ENCODE assay signal across 9 cellular contexts in the genomic region with DNA sequence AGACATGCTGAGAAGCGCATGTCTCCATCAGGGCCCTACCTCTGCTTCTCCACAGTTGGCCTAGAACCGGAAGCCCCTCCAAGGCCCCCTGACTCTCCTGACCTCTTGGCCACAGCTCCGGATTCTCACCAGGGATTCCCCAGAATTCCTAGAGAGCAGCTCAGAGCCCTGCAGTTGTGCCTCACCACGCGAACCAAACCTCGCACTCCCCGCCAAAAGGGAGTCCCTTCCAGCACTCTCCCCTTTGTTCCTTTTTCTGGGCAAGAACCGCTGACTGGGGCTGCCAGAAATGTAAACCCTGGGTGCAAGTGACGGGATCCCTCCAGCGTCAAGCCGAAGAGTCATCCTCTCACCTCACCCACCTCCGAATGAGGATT. TPM values are rescaled to one million over a fixed set of nuclear protein-coding genes. Genes with fewer than 3 reads are reported as not detected.
A peak's percentile ranks its signal among the peaks of the same experiment; 100 is the strongest.
DNase-seq lines count a peak whose midpoint lies in the region; ATAC-seq lines count a peak whose summit lies in the region.
"Had no signal": no experiment of that assay in that cellular context is flagged by ENCODE, and none has a peak within 500 bp of the region (broad histone marks: within the 10 kb centered on the region; RNA-seq: fewer than 3 reads in every experiment).

No MANE protein-coding gene starts in this region.

- peaks cover 27% of the 10 kb centered on the region for H3K27me3 Mint-ChIP-seq in activated T-helper 17 cell treated with anti-CD3 and anti-CD28 coated beads, Interleukin-2, amount 50 U/mL, for 72 hours
- no peaks in the 10 kb centered on the region for H3K27me3 Mint-ChIP-seq in stimulated activated naive B cell treated with anti-CD40 and anti-IgM and Interleukin-4, amounts not matched to agents 10 μg/mL and 1 μg/mL and 100 μg/mL, for 72 hours
- H3K27me3 Mint-ChIP-seq in activated CD8-positive, alpha-beta memory T cell treated with anti-CD3 and anti-CD28 coated beads, Interleukin-2, amount 10 ng/mL, durations not matched to agents 7 days and 5 days, result peaks cover 40% of the 10 kb centered on the region

- no peak overlapping the region for H3K27ac Mint-ChIP-seq in activated T-helper 17 cell treated with anti-CD3 and anti-CD28 coated beads, Interleukin-2, amount 50 U/mL, for 72 hours
- peak overlapping the region; percentile 95 for H3K27ac Mint-ChIP-seq in stimulated activated naive B cell treated with anti-CD40 and anti-IgM and Interleukin-4, amounts not matched to agents 10 μg/mL and 1 μg/mL and 100 μg/mL, for 72 hours
- H3K27ac Mint-ChIP-seq in activated CD8-positive, alpha-beta memory T cell treated with anti-CD3 and anti-CD28 coated beads, Interleukin-2, amount 10 ng/mL, durations not matched to agents 7 days and 5 days, result no peak overlapping the region

- H3K27me3 ChIP-seq in H7 (ENCODE audit: control insufficient read depth, insufficient read depth, low read length) (peaks cover 58% of the 10 kb centered on the region), SJCRH30 (peaks cover 2% of the 10 kb centered on the region)

- no peaks in the 10 kb centered on the region for H3K36me3 ChIP-seq in H7 (replicated peaks; ENCODE audit: control insufficient read depth, insufficient read depth, low read length)
- H3K36me3 ChIP-seq in SJCRH30, result no peaks in the 10 kb centered on the region

- ATAC-seq in activated T-helper 17 cell treated with anti-CD3 and anti-CD28 coated beads, Interleukin-2, amount 50 U/mL, for 72 hours (replicated peaks), result no peak
- ATAC-seq in stimulated activated naive B cell treated with anti-CD40 and anti-IgM and Interleukin-4, amounts not matched to agents 10 μg/mL and 1 μg/mL and 100 μg/mL, for 72 hours (replicated peaks), result no peak
- no peak for ATAC-seq in activated CD8-positive, alpha-beta memory T cell treated with anti-CD3 and anti-CD28 coated beads, Interleukin-2, amount 10 ng/mL, durations not matched to agents 7 days and 5 days

- no peaks in the 10 kb centered on the region for H3K9me3 Mint-ChIP-seq in activated T-helper 17 cell treated with anti-CD3 and anti-CD28 coated beads, Interleukin-2, amount 50 U/mL, for 72 hours
- H3K9me3 Mint-ChIP-seq in stimulated activated naive B cell treated with anti-CD40 and anti-IgM and Interleukin-4, amounts not matched to agents 10 μg/mL and 1 μg/mL and 100 μg/mL, for 72 hours, result no peaks in the 10 kb centered on the region
- no peaks in the 10 kb centered on the region for H3K9me3 Mint-ChIP-seq in activated CD8-positive, alpha-beta memory T cell treated with anti-CD3 and anti-CD28 coated beads, Interleukin-2, amount 10 ng/mL, durations not matched to agents 7 days and 5 days (ENCODE audit: low read depth)

- CTCF ChIA-PET in activated CD8-positive, alpha-beta memory T cell treated with anti-CD3 and anti-CD28 coated beads, Interleukin-2, amount 10 ng/mL, durations not matched to agents 7 days and 5 days (lab: Charles Lee), result no interaction called here

- peak; percentile 47 for DNase-seq in H7
- peak; percentile 31 for DNase-seq in iPS-NIHi11 (ENCODE audit: low spot score)
- no peak for DNase-seq in stimulated activated naive B cell treated with anti-CD40 and anti-IgM and Interleukin-4, amounts not matched to agents 10 μg/mL and 1 μg/mL and 100 μg/mL, for 72 hours
- DNase-seq in activated CD8-positive, alpha-beta memory T cell treated with anti-CD3 and anti-CD28 coated beads, Interleukin-2, amount 10 ng/mL, durations not matched to agents 7 days and 5 days, result no peak
- DNase-seq in DMS79 (lab: John Stamatoyannopoulos, UW), result no peak
- no peak for DNase-seq in SJCRH30
- DNase-seq: activated naive CD4-positive, alpha-beta T cell had no signal

- no peaks in the 10 kb centered on the region for H3K4me1 Mint-ChIP-seq in activated T-helper 17 cell treated with anti-CD3 and anti-CD28 coated beads, Interleukin-2, amount 50 U/mL, for 72 hours
- H3K4me1 Mint-ChIP-seq in stimulated activated naive B cell treated with anti-CD40 and anti-IgM and Interleukin-4, amounts not matched to agents 10 μg/mL and 1 μg/mL and 100 μg/mL, for 72 hours, result peaks cover 43 to 55% of the 10 kb centered on the region in 2 donors
- peaks cover 1% of the 10 kb centered on the region for H3K4me1 Mint-ChIP-seq in activated CD8-positive, alpha-beta memory T cell treated with anti-CD3 and anti-CD28 coated beads, Interleukin-2, amount 10 ng/mL, durations not matched to agents 7 days and 5 days

- no peaks in the 10 kb centered on the region for H3K36me3 Mint-ChIP-seq in activated T-helper 17 cell treated with anti-CD3 and anti-CD28 coated beads, Interleukin-2, amount 50 U/mL, for 72 hours (ENCODE audit: low read depth)
- peaks cover 20 to 30% of the 10 kb centered on the region in 2 donors for H3K36me3 Mint-ChIP-seq in stimulated activated naive B cell treated with anti-CD40 and anti-IgM and Interleukin-4, amounts not matched to agents 10 μg/mL and 1 μg/mL and 100 μg/mL, for 72 hours
- H3K36me3 Mint-ChIP-seq in activated CD8-positive, alpha-beta memory T cell treated with anti-CD3 and anti-CD28 coated beads, Interleukin-2, amount 10 ng/mL, durations not matched to agents 7 days and 5 days, result no peaks in the 10 kb centered on the region

- no peaks in the 10 kb centered on the region for H3K4me1 ChIP-seq in SJCRH30

- H3K4me3 Mint-ChIP-seq in activated T-helper 17 cell treated with anti-CD3 and anti-CD28 coated beads, Interleukin-2, amount 50 U/mL, for 72 hours, result peak overlapping the region; percentile 69
- peak overlapping the region; percentile 88 for H3K4me3 Mint-ChIP-seq in stimulated activated naive B cell treated with anti-CD40 and anti-IgM and Interleukin-4, amounts not matched to agents 10 μg/mL and 1 μg/mL and 100 μg/mL, for 72 hours
- no peak overlapping the region for H3K4me3 Mint-ChIP-seq in activated CD8-positive, alpha-beta memory T cell treated with anti-CD3 and anti-CD28 coated beads, Interleukin-2, amount 10 ng/mL, durations not matched to agents 7 days and 5 days

- no peak overlapping the region for H3K27ac ChIP-seq in SJCRH30

- H3K4me3 ChIP-seq in H7 (ENCODE audit: insufficient read depth, low read depth, low read length) (peak overlapping the region; percentile 49), SJCRH30 (no peak overlapping the region)

- H3K9me3 ChIP-seq in SJCRH30 (replicated peaks), result no peaks in the 10 kb centered on the region

RNA-seq across cellular contexts. Expression of a gene that starts 36.7 kb away (rescaled TPM):
- 0.07 and 0.37 TPM in 2 replicates for total RNA-seq in H7 (2014; rRNA removed; shearing (Covaris generic))
- total RNA-seq in activated T-helper 17 cell treated with anti-CD3 and anti-CD28 coated beads, Interleukin-2, amount 50 U/mL, for 72 hours, result under 1 TPM; 0.32 to 0.42 TPM
- under 1 TPM; 0.09 to 0.55 TPM for total RNA-seq in activated CD8-positive, alpha-beta memory T cell treated with anti-CD3 and anti-CD28 coated beads, Interleukin-2, amount 10 ng/mL, durations not matched to agents 7 days and 5 days
- not detected in 2 replicates for total RNA-seq in SJCRH30 (2014; rRNA removed; shearing (Covaris generic))
- total RNA-seq: myocyte had no signal

Comparison
In these comparisons a context has a peak if more than half of its experiments do, and no peak if none do; other contexts are left out.
1. DNase-seq: peak in H7 (single experiment) and iPS-NIHi11 (single experiment); none in stimulated activated naive B cell treated with anti-CD40 and anti-IgM and Interleukin-4, amounts not matched to agents 10 μg/mL and 1 μg/mL and 100 μg/mL, for 72 hours (single experiment), activated CD8-positive, alpha-beta memory T cell treated with anti-CD3 and anti-CD28 coated beads, Interleukin-2, amount 10 ng/mL, durations not matched to agents 7 days and 5 days (single experiment), DMS79 (single experiment) and SJCRH30 (0 of 2).